ENCODE assay signal across 23 cellular contexts in the genomic region with DNA sequence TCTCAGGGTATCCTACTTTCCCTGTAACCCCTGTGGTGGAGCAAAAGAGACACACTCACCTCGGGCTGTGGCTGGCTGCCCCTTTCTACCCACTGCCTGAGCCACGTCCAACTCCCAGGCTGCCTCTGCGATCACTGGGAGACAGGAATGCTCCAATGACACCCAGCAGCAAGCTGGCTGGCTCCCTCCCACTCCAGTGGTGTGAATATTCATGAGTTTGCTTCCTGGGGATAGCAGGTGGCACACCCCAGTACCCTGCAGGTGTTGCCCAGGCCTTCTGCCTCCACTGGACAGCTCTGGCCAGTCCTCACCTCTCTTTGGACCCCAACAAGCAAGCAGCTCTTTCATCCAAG. TPM values are rescaled to one million over a fixed set of nuclear protein-coding genes. Genes with fewer than 3 reads are reported as not detected.
"Had no signal": no experiment of that assay in that cellular context is flagged by ENCODE, and none has a peak within 500 bp of the region (broad histone marks: within the 10 kb centered on the region; RNA-seq: fewer than 3 reads in every experiment).

No MANE protein-coding gene starts in this region.

- H3K27me3 ChIP-seq: cardiac muscle cell, hepatocyte, transverse colon had no signal

- H3K4me3 ChIP-seq: cardiac muscle cell, esophagus muscularis mucosa, hepatocyte, transverse colon had no signal

- H3K27me3 Mint-ChIP-seq: activated CD8-positive, alpha-beta T cell treated with anti-CD3 and anti-CD28 coated beads for 36 hours; progenitor cell of endocrine pancreas had no signal

- H3K9me3 ChIP-seq: esophagus muscularis mucosa, transverse colon had no signal

- H3K27ac Mint-ChIP-seq: activated B cell treated with CpG ODN at 0.5 μM for 24 hours; activated CD8-positive, alpha-beta T cell treated with anti-CD3 and anti-CD28 coated beads for 36 hours; memory B cell; progenitor cell of endocrine pancreas had no signal

- H3K4me1 Mint-ChIP-seq: activated B cell treated with CpG ODN at 0.5 μM for 24 hours, nephron had no signal

- H3K36me3 Mint-ChIP-seq: memory B cell had no signal

- ATAC-seq: activated CD8-positive, alpha-beta T cell treated with anti-CD3 and anti-CD28 coated beads for 36 hours; activated T-cell treated with anti-CD3 and anti-CD28 coated beads, Interleukin-2, amount 50 U/mL, for 4 hours; left ventricle myocardium superior; right cardiac atrium had no signal

- FAIRE-seq: colon, kidney, small intestine, TTC549 had no signal

- H3K36me3 ChIP-seq: cardiac muscle cell, esophagus muscularis mucosa, transverse colon had no signal

- H3K9me3 Mint-ChIP-seq: activated B cell treated with CpG ODN at 0.5 μM for 24 hours; activated CD8-positive, alpha-beta T cell treated with anti-CD3 and anti-CD28 coated beads for 36 hours; activated T-cell treated with anti-CD3 and anti-CD28 coated beads, Interleukin-2, amount 50 U/mL, for 4 hours; memory B cell; nephron had no signal

- H3K4me2 ChIP-seq: hepatocyte had no signal

- H2AFZ ChIP-seq: hepatocyte had no signal

- H3K79me2 ChIP-seq: hepatocyte had no signal

- H3K4me1 ChIP-seq: esophagus muscularis mucosa had no signal

- H3K4me3 Mint-ChIP-seq: activated B cell treated with CpG ODN at 0.5 μM for 24 hours; activated CD8-positive, alpha-beta T cell treated with anti-CD3 and anti-CD28 coated beads for 36 hours; activated T-cell treated with anti-CD3 and anti-CD28 coated beads, Interleukin-2, amount 50 U/mL, for 4 hours; memory B cell; nephron had no signal

- DNase-seq: activated B cell treated with CpG ODN at 0.5 μM for 24 hours; activated CD4-positive, alpha-beta T cell treated with anti-CD3 and anti-CD28 coated beads for 48 hours; activated CD8-positive, alpha-beta T cell treated with anti-CD3 and anti-CD28 coated beads for 36 hours; activated effector memory CD4-positive, alpha-beta T cell treated with Interleukin-2 at 50 U/mL for 16 hours; activated naive CD4-positive, alpha-beta T cell treated with anti-CD3 and anti-CD28 coated beads, Interleukin-2, amount 50 U/mL, for 16 hours; activated T-cell treated with anti-CD3 and anti-CD28 coated beads, Interleukin-2, amount 50 U/mL, for 4 hours; kidney; left ventricle myocardium superior; right cardiac atrium; small intestine; stimulated activated CD4-positive, alpha-beta T cell treated with anti-CD3 and anti-CD28 coated beads, Interleukin-4, amount 100 ng/mL, for 24 hours; stimulated activated naive CD4-positive, alpha-beta T cell; transverse colon had no signal

- H3K27ac ChIP-seq: cardiac muscle cell, esophagus muscularis mucosa, transverse colon had no signal

RNA-seq across cellular contexts. Expression of a gene that starts 9.7 kb away (rescaled TPM):
- total RNA-seq: activated B cell treated with CpG ODN at 0.5 μM for 24 hours; activated CD8-positive, alpha-beta T cell treated with anti-CD3 and anti-CD28 coated beads for 36 hours; T-helper 1 cell treated with Interleukin-12 subunit alpha and Interleukin-12 subunit beta and Interleukin-4 antibody, amounts not matched to agents 30 ng/mL and 1 ng/mL, for 36 hours had no signal

RNA-seq across cellular contexts. Expression of a gene that starts 18.2 kb away (rescaled TPM):
- total RNA-seq: activated B cell treated with CpG ODN at 0.5 μM for 24 hours; activated CD8-positive, alpha-beta T cell treated with anti-CD3 and anti-CD28 coated beads for 36 hours; activated T-cell treated with anti-CD3 and anti-CD28 coated beads, Interleukin-2, amount 50 U/mL, for 4 hours; left ventricle myocardium superior; T-helper 1 cell treated with Interleukin-12 subunit alpha and Interleukin-12 subunit beta and Interleukin-4 antibody, amounts not matched to agents 30 ng/mL and 1 ng/mL, for 36 hours had no signal

RNA-seq across cellular contexts. Expression of a gene that starts 42.2 kb away (rescaled TPM):
- total RNA-seq: activated B cell treated with CpG ODN at 0.5 μM for 24 hours had no signal

RNA-seq across cellular contexts. Expression of a gene that starts 59.2 kb away (rescaled TPM):
- total RNA-seq: activated B cell treated with CpG ODN at 0.5 μM for 24 hours; activated CD8-positive, alpha-beta T cell treated with anti-CD3 and anti-CD28 coated beads for 36 hours; esophagus muscularis mucosa; hepatocyte; left ventricle myocardium superior; right cardiac atrium; subcutaneous adipose tissue; T-helper 1 cell treated with Interleukin-12 subunit alpha and Interleukin-12 subunit beta and Interleukin-4 antibody, amounts not matched to agents 30 ng/mL and 1 ng/mL, for 36 hours; transverse colon had no signal
